19 cellular contexts compared by ENCODE assay signal in genomic region chr10:42769653-42770052, GRCh38. TPM values are rescaled to one million over a fixed set of nuclear protein-coding genes. Genes with fewer than 3 reads are reported as not detected.
A peak's percentile ranks its signal among the peaks of the same experiment; 100 is the strongest.
DNase-seq lines count a peak whose midpoint lies in the region; ATAC-seq, FAIRE-seq and TF ChIP-seq lines count a peak whose summit lies in the region.
"Had no signal": no experiment of that assay in that cellular context is flagged by ENCODE, and none has a peak within 500 bp of the region (broad histone marks: within the 10 kb centered on the region; RNA-seq: fewer than 3 reads in every experiment).

No MANE protein-coding gene starts in this region.

- TF ChIP-seq EP300 in A549 (IDR thresholded peaks at IDR 0.05) = no peak

- peak; percentile 82 to 88; a peak in 5 of 6 replicates for ATAC-seq in A549
- no peak for ATAC-seq in HG02973 (IDR thresholded peaks at IDR 0.05; ENCODE audit: unreplicated experiment)
- ATAC-seq: natural killer cell treated with Interleukin-12 subunit alpha and Interleukin-12 subunit beta and Interleukin-15 and Interleukin-18, amount 100 ng/mL, for 72 hours; sciatic nerve; stimulated activated naive B cell treated with anti-CD40 and anti-IgM and Interleukin-4, amounts not matched to agents 10 μg/mL and 1 μg/mL and 100 μg/mL, for 72 hours had no signal

- TF ChIP-seq POLR2A in A549 (IDR thresholded peaks at IDR 0.05; ENCODE audit: low read length) = no peak

- H3K36me3 ChIP-seq in colonic mucosa = no peaks in the 10 kb centered on the region
- H3K36me3 ChIP-seq: BLaER1 treated with 17β-estradiol and CSF1 and Interleukin-3, amounts not matched to agents 10 nM and 100 nM had no signal

- 28% methylated on average over 5 of the region's 11 CpGs for WGBS in A549 (ENCODE audit: missing lambda C conversion rate)

- intact Hi-C loops in colonic mucosa (cut with DNase I) = no loop called here

- H3K4me1 ChIP-seq in A549 (no peaks in the 10 kb centered on the region; the same call in 2 of the 3 replicates), colonic mucosa (no peaks in the 10 kb centered on the region)
- H3K4me1 ChIP-seq: BLaER1 treated with 17β-estradiol and CSF1 and Interleukin-3, amounts not matched to agents 10 nM and 100 nM had no signal

- POLR2A ChIA-PET in A549 (lab: Yijun Ruan, JAX) = no interaction called here

- peak overlapping the region; percentile 78 for H3K4me2 ChIP-seq in A549
- H3K4me2 ChIP-seq: BLaER1 treated with 17β-estradiol and CSF1 and Interleukin-3, amounts not matched to agents 10 nM and 100 nM had no signal

- TF ChIP-seq CTCF in A549 (IDR thresholded peaks at IDR 0.05) (no peak), colonic mucosa (IDR thresholded peaks at IDR 0.05) (no peak)

- H3K9me3 ChIP-seq in A549 (no peaks in the 10 kb centered on the region), colonic mucosa (no peaks in the 10 kb centered on the region)

- no peak for FAIRE-seq in A549 (lab: Jason Lieb, UNC)
- FAIRE-seq in HTR-8/SVneo (lab: Jason Lieb, UNC) = no peak
- FAIRE-seq: G401.6 had no signal

- H3K27me3 ChIP-seq in colonic mucosa = no peaks in the 10 kb centered on the region
- H3K27me3 ChIP-seq: BLaER1 treated with 17β-estradiol and CSF1 and Interleukin-3, amounts not matched to agents 10 nM and 100 nM had no signal

- H3K4me3 ChIP-seq in A549 (peak overlapping the region; percentile 36; the same call in 2 of the 3 replicates), colonic mucosa (peak overlapping the region; percentile 11)
- H3K4me3 ChIP-seq: BLaER1 treated with 17β-estradiol and CSF1 and Interleukin-3, amounts not matched to agents 10 nM and 100 nM had no signal

- TF ChIP-seq RAD21 in A549 (conservative IDR thresholded peaks at IDR 0.05 in 1 of 2, IDR thresholded peaks at IDR 0.05 in 1 of 2) = no peak

- H3K9ac ChIP-seq in colonic mucosa (ENCODE audit: low read depth in 2 of 2, low read length in 2 of 2) = peak overlapping the region in 1 of 2 donors; percentile 46
- H3K9ac ChIP-seq: BLaER1 treated with 17β-estradiol and CSF1 and Interleukin-3, amounts not matched to agents 10 nM and 100 nM had no signal

- H3K27ac ChIP-seq in A549 = peak overlapping the region; percentile 31 to 50; a peak in 2 of 6 replicates
- H3K27ac ChIP-seq in colonic mucosa = peak overlapping the region; percentile 24
- H3K27ac ChIP-seq: BLaER1 treated with 17β-estradiol and CSF1 and Interleukin-3, amounts not matched to agents 10 nM and 100 nM had no signal

- CTCF ChIA-PET in A549 (lab: Yijun Ruan, JAX) = interaction anchor here (10.5 kb wide), 1 partner anchor 15 kb away, joined by 56 read pairs; no protein-coding TSS in a partner anchor

- DNase-seq in A549 (ENCODE audit: low read depth in 1 of 2, low spot score in 1 of 2) (peak; percentile 31 to 44), DMS153 treated with DMSO at 0.1 percent for 48 hours (lab: John Stamatoyannopoulos, UW; ENCODE audit: unreplicated experiment) (peak; percentile 46), NCI-H2029 treated with DMSO at 0.1 percent for 48 hours (lab: John Stamatoyannopoulos, UW) (peak; percentile 7), colonic mucosa (peak; percentile 65), NOMO-1 (lab: John Stamatoyannopoulos, UW; ENCODE audit: unreplicated experiment in 2 of 2) (no peak), HTR-8/SVneo (ENCODE audit: insufficient read length, low spot score) (no peak)
- DNase-seq in stimulated activated CD8-positive, alpha-beta memory T cell treated with anti-CD3 and anti-CD28 coated beads, Interleukin-4, amount 100 ng/mL, for 48 hours = no peak
- DNase-seq: activated CD4-positive, alpha-beta T cell treated with anti-CD3 and anti-CD28 coated beads, Interleukin-2, amount 10 ng/mL, durations not matched to agents 24 days and 14 days; activated T-cell treated with anti-CD3 and anti-CD28 coated beads, Interleukin-2, amount 50 U/mL, for 24 hours; amniotic stem cell; cortex of kidney; stimulated activated CD4-positive, alpha-beta T cell treated with anti-CD3 and anti-CD28 coated beads, Interleukin-4, amount 100 ng/mL, for 24 hours; stimulated activated naive B cell treated with anti-CD40 and anti-IgM and Interleukin-4, amounts not matched to agents 10 μg/mL and 1 μg/mL and 100 μg/mL, for 72 hours; SW 1271 had no signal

TF ChIP-seq in A549, 52 proteins besides CTCF, POLR2A, EP300 and RAD21:
- TF ChIP-seq CHD2 (IDR thresholded peaks at IDR 0.05; ENCODE audit: low read length, partially characterized antibody) (no peak), CHD4 (IDR thresholded peaks at IDR 0.05; ENCODE audit: borderline replicate concordance) (no peak), PHF8 (IDR thresholded peaks at IDR 0.05; ENCODE audit: borderline replicate concordance, low read depth) (no peak), USF2 (IDR thresholded peaks at IDR 0.05) (no peak), KDM5A (IDR thresholded peaks at IDR 0.05) (no peak), HOXA7 (CRISPR knock-in tag; IDR thresholded peaks at IDR 0.05) (no peak), FOSB (CRISPR knock-in tag; IDR thresholded peaks at IDR 0.05) (no peak), JUN (IDR thresholded peaks at IDR 0.05) (no peak)
TF ChIP-seq in A549: peak in this region for 0.

RNA-seq across cellular contexts. Expression of gene BMS1, which starts 12.9 kb away (rescaled TPM):
- polyA plus RNA-seq in A549 (2011; rRNA removed) = 14.4 and 17.3 TPM in 2 replicates
- 4.5 and 4.7 TPM in 2 replicates for polyA plus RNA-seq in A549 (2012; cell fraction: cytosol; rRNA removed)
- 3.2 and 6.2 TPM in 2 replicates for polyA plus RNA-seq in A549 (2012; cell fraction: nucleus; rRNA removed)
- polyA plus RNA-seq in A549 (2017; fragmentation: RNase III; extraction: RNeasy Plus Mini Kit Qiagen cat#74134 plus additional on column Dnase treatment) = 20.9 to 23.5 TPM (median 21.2 TPM) in 3 replicates
- 10.5 and 10.8 TPM in 2 replicates for polyA minus RNA-seq in A549 (2011; rRNA and poly(A)+ RNA removed)
- 10 to 100 TPM; 11.4 to 14.6 TPM for total RNA-seq in colonic mucosa

Comparison
In these comparisons a context has a peak if more than half of its experiments do, and no peak if none do; other contexts are left out.
1. DNase-seq: peak in A549 (2 of 2), DMS153 treated with DMSO at 0.1 percent for 48 hours (single experiment), NCI-H2029 treated with DMSO at 0.1 percent for 48 hours (single experiment) and colonic mucosa (single experiment); none in NOMO-1 (0 of 2), stimulated activated CD8-positive, alpha-beta memory T cell treated with anti-CD3 and anti-CD28 coated beads, Interleukin-4, amount 100 ng/mL, for 48 hours (single experiment) and HTR-8/SVneo (single experiment).